ENCODE assay signal across 8 cellular contexts in the genomic region with DNA sequence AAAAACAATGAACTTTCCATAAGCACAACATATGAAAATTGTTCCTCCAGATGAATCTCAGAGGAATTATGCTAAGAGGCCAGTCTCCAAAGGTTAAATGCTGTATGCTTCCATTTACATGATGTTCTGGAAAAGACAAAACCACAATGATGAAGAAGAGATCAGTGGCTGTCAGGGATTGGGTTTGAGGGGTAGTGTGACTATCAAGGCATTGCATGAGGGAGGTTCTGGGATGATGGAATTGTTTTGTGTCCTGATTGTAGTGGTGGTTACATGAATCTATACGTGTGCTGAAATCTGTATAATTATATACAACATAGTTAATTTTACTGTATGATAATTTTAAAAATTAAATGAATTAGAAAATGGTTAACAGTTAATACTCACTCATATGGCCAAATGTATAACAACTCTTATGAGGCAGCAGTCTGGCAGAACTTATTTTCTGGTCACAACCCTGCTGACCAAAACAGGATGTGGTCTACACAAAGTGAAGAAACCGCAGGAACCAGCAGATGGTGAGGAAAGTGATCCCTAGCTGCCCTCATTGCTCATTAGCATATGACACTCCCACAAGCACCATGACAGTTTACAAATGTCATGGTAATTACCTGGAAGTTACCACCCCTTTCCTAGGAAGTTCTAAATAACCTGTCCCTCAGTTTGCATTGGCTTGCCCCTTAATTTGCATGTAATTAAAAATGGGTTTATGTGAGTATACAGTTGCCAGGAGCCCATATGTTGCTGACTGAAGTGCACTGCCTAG. TPM values are rescaled to one million over a fixed set of nuclear protein-coding genes. Genes with fewer than 3 reads are reported as not detected.
DNase-seq lines count a peak whose midpoint lies in the region; ATAC-seq and TF ChIP-seq lines count a peak whose summit lies in the region.

No MANE protein-coding gene starts in this region.

- peak; percentile 96 for ATAC-seq in HG02623 (IDR thresholded peaks at IDR 0.05; ENCODE audit: unreplicated experiment)

- H3K27me3 Mint-ChIP-seq in mesothelial cell of epicardium (ENCODE audit: low read depth) = peaks cover 13% of the 10 kb centered on the region

- H3K4me1 Mint-ChIP-seq in mesothelial cell of epicardium = no peaks in the 10 kb centered on the region

- H3K4me3 ChIP-seq in fibroblast of mammary gland (ENCODE audit: control insufficient read depth, low read depth, low read length) = no peak overlapping the region

- H3K9me3 Mint-ChIP-seq in mesothelial cell of epicardium = peaks cover 12% of the 10 kb centered on the region

- peak; percentile 58 for DNase-seq in activated gamma-delta T cell treated with Interleukin-2 at 50 U/mL for 16 hours
- DNase-seq in activated gamma-delta T cell (lab: John Stamatoyannopoulos, UW) = no peak
- peak; percentile 98 for DNase-seq in NAMALWA (ENCODE audit: low spot score)
- peak; percentile 17 to 25 for DNase-seq in activated CD4-positive, alpha-beta T cell treated with anti-CD3 and anti-CD28 coated beads for 24 hours (ENCODE audit: low read depth in 2 of 2)
- DNase-seq in fibroblast of mammary gland (ENCODE audit: low read depth) = peak; percentile 96
- peak; percentile 20 to 47 (median 26) for DNase-seq in stimulated activated CD4-positive, alpha-beta T cell treated with anti-CD3 and anti-CD28 coated beads, TNF-alpha, amount 100 ng/mL, for 48 hours (ENCODE audit: low read depth in 3 of 3)
- DNase-seq in mesothelial cell of epicardium (ENCODE audit: low spot score in 2 of 2, unreplicated experiment in 2 of 2) = no peak

- no peak overlapping the region for H3K27ac Mint-ChIP-seq in mesothelial cell of epicardium

- no peak overlapping the region for H3K4me3 Mint-ChIP-seq in mesothelial cell of epicardium

- TF ChIP-seq CTCF in fibroblast of mammary gland (conservative IDR thresholded peaks at IDR 0.05; ENCODE audit: control insufficient read depth, insufficient read depth, low read depth, low read length) (no peak), mesothelial cell of epicardium (IDR thresholded peaks at IDR 0.05; ENCODE audit: unreplicated experiment) (no peak)

- H3K36me3 Mint-ChIP-seq in mesothelial cell of epicardium = peaks cover 6% of the 10 kb centered on the region

RNA-seq across cellular contexts. Expression of a gene that starts 31.9 kb away (rescaled TPM):
- 73.7 to 76.7 TPM (median 74.8 TPM) in 3 replicates for total RNA-seq in mesothelial cell of epicardium

RNA-seq across cellular contexts. Expression of a gene that starts 41.9 kb away (rescaled TPM):
- total RNA-seq in mesothelial cell of epicardium = 130 to 135 TPM (median 132 TPM) in 3 replicates

RNA-seq across cellular contexts. Expression of a gene that starts 56.5 kb away (rescaled TPM):
- total RNA-seq in mesothelial cell of epicardium = not detected in 3 replicates

Comparison
In these comparisons a context has a peak if more than half of its experiments do, and no peak if none do; other contexts are left out.
1. DNase-seq: peak in activated gamma-delta T cell treated with Interleukin-2 at 50 U/mL for 16 hours (single experiment), NAMALWA (single experiment), activated CD4-positive, alpha-beta T cell treated with anti-CD3 and anti-CD28 coated beads for 24 hours (2 of 2), fibroblast of mammary gland (single experiment) and stimulated activated CD4-positive, alpha-beta T cell treated with anti-CD3 and anti-CD28 coated beads, TNF-alpha, amount 100 ng/mL, for 48 hours (3 of 3); none in activated gamma-delta T cell (single experiment) and mesothelial cell of epicardium (0 of 2).